Comparison of ENCODE assay signal across 1 cellular context in genomic region chr9:70607926-70608325, GRCh38.
TF ChIP-seq lines count a peak whose summit lies in the region.

No MANE protein-coding gene starts in this region.

TF ChIP-seq in K562, 482 proteins besides CTCF, POLR2A, EP300 and RAD21 (continued from another document and continues in another):
- no peak for TF ChIP-seq MCM2 (IDR thresholded peaks at IDR 0.05; ENCODE audit: low read depth)
- peak; percentile 86 for TF ChIP-seq USF2 (CRISPR knock-in tag; IDR thresholded peaks at IDR 0.05)
- peak; percentile 70 for TF ChIP-seq CHAMP1 (IDR thresholded peaks at IDR 0.05)
- peak; percentile 90 for TF ChIP-seq L3MBTL2 (IDR thresholded peaks at IDR 0.05)
- no peak for TF ChIP-seq RREB1 (CRISPR knock-in tag; IDR thresholded peaks at IDR 0.05)
- TF ChIP-seq ARID1B (IDR thresholded peaks at IDR 0.05) = 0 out of 2 replicates have a peak, but pooled peaks have one; percentile 17
- TF ChIP-seq USF1 (CRISPR knock-in tag; IDR thresholded peaks at IDR 0.05) = peak; percentile 83
- peak; percentile 97 for TF ChIP-seq PKNOX1 (IDR thresholded peaks at IDR 0.05)
- peak; percentile 82 for TF ChIP-seq GABPA (tag; conservative IDR thresholded peaks at IDR 0.05; ENCODE audit: low read depth)
- TF ChIP-seq NFIC (IDR thresholded peaks at IDR 0.05) = peak; percentile 77
- TF ChIP-seq ZFP36 (IDR thresholded peaks at IDR 0.05; ENCODE audit: low read depth, low read length, partially characterized antibody) = no peak
- peak; percentile 87; the same call in 1 of the 2 replicates for TF ChIP-seq CC2D1A (IDR thresholded peaks at IDR 0.05)
- TF ChIP-seq GABPB1 (CRISPR knock-in tag; IDR thresholded peaks at IDR 0.05) = peak; percentile 62; the same call in 1 of the 2 replicates
- TF ChIP-seq MYBL2 (IDR thresholded peaks at IDR 0.05; ENCODE audit: low read depth) = peak; percentile 85
- no peak for TF ChIP-seq MYBL2 (CRISPR knock-in tag; IDR thresholded peaks at IDR 0.05; ENCODE audit: borderline replicate concordance)
- 0 out of 4 replicates have a peak, but pooled peaks of 1 of the 2 experiments have one; percentile 46 for TF ChIP-seq ZNF639 (CRISPR knock-in tag; conservative IDR thresholded peaks at IDR 0.05 in 1 of 2, IDR thresholded peaks at IDR 0.05 in 1 of 2)
- TF ChIP-seq MAX (CRISPR knock-in tag; IDR thresholded peaks at IDR 0.05) = no peak
- peak; percentile 70; the same call in 1 of the 2 replicates for TF ChIP-seq MGA (IDR thresholded peaks at IDR 0.05)
- TF ChIP-seq C11orf30 (IDR thresholded peaks at IDR 0.05; ENCODE audit: low read depth) = no peak
- no peak for TF ChIP-seq ZNF143 (CRISPR knock-in tag; IDR thresholded peaks at IDR 0.05)
- TF ChIP-seq SPI1 (IDR thresholded peaks at IDR 0.05; ENCODE audit: borderline replicate concordance, low read depth, low read length) = peak; percentile 99
- TF ChIP-seq RAD51 (IDR thresholded peaks at IDR 0.05; ENCODE audit: borderline replicate concordance, low read depth) = peak; percentile 82
- TF ChIP-seq ATF1 (CRISPR knock-in tag; IDR thresholded peaks at IDR 0.05) = no peak
- TF ChIP-seq ATF1 (tag; IDR thresholded peaks at IDR 0.05) = 0 out of 2 replicates have a peak, but pooled peaks have one; percentile 24
- no peak for TF ChIP-seq VEZF1 (CRISPR knock-in tag; IDR thresholded peaks at IDR 0.05)
- TF ChIP-seq MYC (IDR thresholded peaks at IDR 0.05; ENCODE audit: low read depth, low read length) = peak; percentile 83
- TF ChIP-seq MYC (CRISPR knock-in tag; IDR thresholded peaks at IDR 0.05; ENCODE audit: borderline replicate concordance, low read depth) = no peak
- no peak for TF ChIP-seq ILK (tag; IDR thresholded peaks at IDR 0.05; ENCODE audit: borderline replicate concordance, low read depth)
